Comparison of ENCODE assay signal across 8 cellular contexts in genomic region chr11:64877390-64878222, GRCh38.
DNase-seq lines count a peak whose midpoint lies in the region; ATAC-seq and TF ChIP-seq lines count a peak whose summit lies in the region.

No MANE protein-coding gene starts in this region.

- no peaks in the 10 kb centered on the region for H3K36me3 ChIP-seq in iPS-18a (ENCODE audit: control insufficient read depth, low read depth, low read length)

- peak overlapping the region; percentile 98 for H3K4me3 Mint-ChIP-seq in activated naive CD4-positive, alpha-beta T cell treated with anti-CD3 and anti-CD28 coated beads, Interleukin-2, amount 50 U/mL, for 24 hours

- peak overlapping the region; percentile 90 for H3K4me3 ChIP-seq in GM12875 (ENCODE audit: low read depth, low read length)
- peak overlapping the region; percentile 82 for H3K4me3 ChIP-seq in iPS-18a (ENCODE audit: low read length)

- peaks cover 9% of the 10 kb centered on the region for H3K27me3 ChIP-seq in iPS-18a (ENCODE audit: control insufficient read depth, insufficient read depth, low read length)

- peak; percentile 37 for DNase-seq in stimulated activated naive CD4-positive, alpha-beta T cell treated with Interleukin-2 at 50 U/mL for 16 hours (lab: John Stamatoyannopoulos, UW)
- DNase-seq in NCI-H128 (lab: John Stamatoyannopoulos, UW; ENCODE audit: unreplicated experiment) (no peak), iPS-NIHi7 (ENCODE audit: extremely low spot score) (no peak), posterior cingulate gyrus (no peak)

- H3K27ac ChIP-seq in iPS-18a (ENCODE audit: low read length) = no peak overlapping the region

- intact Hi-C loops in posterior cingulate gyrus (cut with DNase I) = loop anchor here (1.0 kb wide), 1 partner anchor 47 kb away; the partner anchor contains the start of gene PPP2R5B

- peak overlapping the region; percentile 63 for H3K9ac ChIP-seq in iPS-18a (ENCODE audit: low read length)

- peaks cover 10% of the 10 kb centered on the region for H3K4me1 ChIP-seq in iPS-18a (ENCODE audit: control insufficient read depth, low read depth, low read length)

- H3K27ac Mint-ChIP-seq in activated naive CD4-positive, alpha-beta T cell treated with anti-CD3 and anti-CD28 coated beads, Interleukin-2, amount 50 U/mL, for 24 hours = peak overlapping the region; percentile 95

- no peaks in the 10 kb centered on the region for H3K27me3 Mint-ChIP-seq in activated naive CD4-positive, alpha-beta T cell treated with anti-CD3 and anti-CD28 coated beads, Interleukin-2, amount 50 U/mL, for 24 hours

- no peaks in the 10 kb centered on the region for H3K9me3 Mint-ChIP-seq in activated naive CD4-positive, alpha-beta T cell treated with anti-CD3 and anti-CD28 coated beads, Interleukin-2, amount 50 U/mL, for 24 hours

- no peaks in the 10 kb centered on the region for H3K9me3 ChIP-seq in iPS-18a (ENCODE audit: control insufficient read depth, low read depth, low read length)

- ATAC-seq in HG03025 (IDR thresholded peaks at IDR 0.05; ENCODE audit: low FRiP score, unreplicated experiment) = peak; percentile 10

- H3K36me3 Mint-ChIP-seq in activated naive CD4-positive, alpha-beta T cell treated with anti-CD3 and anti-CD28 coated beads, Interleukin-2, amount 50 U/mL, for 24 hours = peaks cover 2% of the 10 kb centered on the region

- TF ChIP-seq CTCF in GM12875 (IDR thresholded peaks at IDR 0.05; ENCODE audit: borderline replicate concordance, insufficient read depth, low read depth, low read length) = no peak

- peaks cover 73% of the 10 kb centered on the region for H3K4me1 Mint-ChIP-seq in activated naive CD4-positive, alpha-beta T cell treated with anti-CD3 and anti-CD28 coated beads, Interleukin-2, amount 50 U/mL, for 24 hours
